Comparison of ENCODE assay signal across 21 cellular contexts in genomic region chr10:97875391-97875790, GRCh38. TPM values are rescaled to one million over a fixed set of nuclear protein-coding genes. Genes with fewer than 3 reads are reported as not detected.
DNase-seq lines count a peak whose midpoint lies in the region; ATAC-seq and TF ChIP-seq lines count a peak whose summit lies in the region.
"Had no signal": no experiment of that assay in that cellular context is flagged by ENCODE, and none has a peak within 500 bp of the region (broad histone marks: within the 10 kb centered on the region; RNA-seq: fewer than 3 reads in every experiment).

No MANE protein-coding gene starts in this region.

- peaks cover 0 to 6% (median 0%) of the 10 kb centered on the region in 9 donors for H3K27me3 ChIP-seq in heart left ventricle
- H3K27me3 ChIP-seq: BLaER1, Peyer's patch had no signal

- no peak overlapping the region for H3K4me3 Mint-ChIP-seq in chondrocyte (ENCODE audit: unreplicated experiment)
- H3K4me3 Mint-ChIP-seq: IgD-negative memory B cell had no signal

- no peak for TF ChIP-seq CTCF in heart left ventricle (IDR thresholded peaks at IDR 0.05)
- no peak for TF ChIP-seq CTCF in chondrocyte (IDR thresholded peaks at IDR 0.05)

- H3K4me3 ChIP-seq in heart left ventricle (no peak overlapping the region), skin epidermis (no peak overlapping the region)
- H3K4me3 ChIP-seq: BLaER1, GM12878, Peyer's patch had no signal

- peaks cover 14% of the 10 kb centered on the region for H3K4me1 Mint-ChIP-seq in chondrocyte (ENCODE audit: low read depth)
- H3K4me1 Mint-ChIP-seq: IgD-negative memory B cell had no signal

- 55 to 65% (median 63%) methylated on average over 7 of the region's 7 CpGs for WGBS in heart left ventricle, 4 donors

- intact Hi-C loops in heart left ventricle (cut with DNase I) = no loop called here
- intact Hi-C loops in Right ventricle myocardium superior (cut with DNase I) = no loop called here

- TF ChIP-seq POLR2A in heart left ventricle (IDR thresholded peaks at IDR 0.05) = no peak

- ATAC-seq in heart left ventricle (peak; percentile 28 to 81 (median 54)), Right ventricle myocardium superior (ENCODE audit: poor library complexity) (no peak), GM19395 (IDR thresholded peaks at IDR 0.05; ENCODE audit: unreplicated experiment) (no peak)
- ATAC-seq: GM12878 had no signal

- H3K27ac ChIP-seq in heart left ventricle = peak overlapping the region in 1 of 12 donors; percentile 31
- peak overlapping the region in 11 of 21 experiments; percentile 3 to 85 (median 28) for H3K27ac ChIP-seq in skin epidermis
- H3K27ac ChIP-seq: BLaER1, Peyer's patch had no signal

- H3K9me3 ChIP-seq in heart left ventricle = no peaks in the 10 kb centered on the region
- H3K9me3 ChIP-seq: BLaER1, Peyer's patch had no signal

- DNase-seq in heart left ventricle (peak in 1 of 5 donors; percentile 22), Right ventricle myocardium superior (no peak), chondrocyte (ENCODE audit: low spot score) (no peak), lung microvascular endothelial cell (ENCODE audit: low read depth in 2 of 2) (peak; percentile 73), glomerular visceral epithelial cell (ENCODE audit: extremely low spot score) (no peak)
- no peak for DNase-seq in stimulated activated CD4-positive, alpha-beta T cell treated with anti-CD3 and anti-CD28 coated beads, Interleukin-15, amount 100 ng/mL, for 24 hours
- DNase-seq: 8988T, GDM1, GOT3, Kasumi-1, NCI-H1105, NCI-H1694, NCI-H2227 treated with DMSO at 0.1 percent for 48 hours, NCI-H524 treated with DMSO at 0.1 percent for 48 hours, Peyer's patch, SHP77 had no signal

- peak overlapping the region; percentile 75 for H3K27ac Mint-ChIP-seq in chondrocyte (ENCODE audit: unreplicated experiment)
- H3K27ac Mint-ChIP-seq: IgD-negative memory B cell had no signal

- no peaks in the 10 kb centered on the region for H3K36me3 ChIP-seq in heart left ventricle
- H3K36me3 ChIP-seq: BLaER1, Peyer's patch had no signal

- no peaks in the 10 kb centered on the region for H3K4me1 ChIP-seq in heart left ventricle
- H3K4me1 ChIP-seq: BLaER1, Peyer's patch had no signal

- no peaks in the 10 kb centered on the region for H3K36me3 Mint-ChIP-seq in chondrocyte (ENCODE audit: low read depth)
- H3K36me3 Mint-ChIP-seq: IgD-negative memory B cell had no signal

- no peaks in the 10 kb centered on the region for H3K9me3 Mint-ChIP-seq in chondrocyte (ENCODE audit: low read depth)

- H3K27me3 Mint-ChIP-seq in chondrocyte (ENCODE audit: low read depth) = peaks cover 29% of the 10 kb centered on the region

RNA-seq across cellular contexts. Expression of gene GOLGA7B, which starts 25.7 kb away (rescaled TPM):
- total RNA-seq in heart left ventricle (1 to 10 TPM in 1 of 9 donors, under 1 TPM in 7, not detected in 1; 0.06 to 1.1 (median 0.16) TPM), Right ventricle myocardium superior (0.11 TPM), chondrocyte (0.12 to 0.27 TPM (median 0.13 TPM) in 3 replicates), lung microvascular endothelial cell (under 0.01 TPM in 2 replicates)
- under 1 TPM; 0.11 to 0.19 TPM for polyA plus RNA-seq in heart left ventricle
- total RNA-seq: GM12878 had no signal
- polyA plus RNA-seq: IgD-negative memory B cell had no signal

Comparison
In these comparisons a context has a peak if more than half of its experiments do, and no peak if none do; other contexts are left out.
1. ATAC-seq: peak in heart left ventricle (4 of 4); none in Right ventricle myocardium superior (single experiment) and GM19395 (single experiment).
2. DNase-seq: peak in lung microvascular endothelial cell (2 of 2); none in Right ventricle myocardium superior (single experiment), chondrocyte (single experiment), stimulated activated CD4-positive, alpha-beta T cell treated with anti-CD3 and anti-CD28 coated beads, Interleukin-15, amount 100 ng/mL, for 24 hours (single experiment) and glomerular visceral epithelial cell (single experiment).